Comparison of ENCODE assay signal across 9 cellular contexts in the genomic region with DNA sequence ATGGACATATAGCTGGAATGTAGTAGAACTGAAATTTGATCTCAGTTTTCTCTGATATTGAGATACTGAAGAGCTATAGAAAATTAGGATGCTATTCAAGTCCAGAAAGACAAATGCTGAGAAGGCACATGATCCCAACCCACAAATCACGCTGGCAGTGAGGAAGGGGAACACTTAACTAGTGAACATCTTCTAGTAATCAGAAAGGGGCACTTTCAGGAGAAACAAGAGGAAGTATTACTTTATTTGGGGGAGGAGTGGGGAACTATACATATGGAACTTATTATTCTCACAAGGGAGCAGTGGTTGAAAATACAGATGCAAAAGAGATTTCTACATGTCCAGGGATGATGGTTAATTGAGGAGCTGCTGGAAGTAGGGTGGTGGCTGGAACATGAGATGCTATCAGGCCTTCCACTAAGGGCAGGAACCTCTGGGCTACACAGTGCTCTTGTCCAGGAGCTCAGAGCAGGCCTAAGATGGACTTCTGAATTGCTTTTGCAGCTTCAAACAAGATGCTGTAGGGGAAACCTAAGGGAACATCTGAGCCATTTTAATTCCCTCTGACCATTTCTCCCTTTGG.
"Had no signal": no experiment of that assay in that cellular context is flagged by ENCODE, and none has a peak within 500 bp of the region (broad histone marks: within the 10 kb centered on the region; RNA-seq: fewer than 3 reads in every experiment).

No MANE protein-coding gene starts in this region.

- DNase-seq: activated CD4-positive, alpha-beta T cell treated with anti-CD3 and anti-CD28 coated beads for 1 hour; activated CD4-positive, alpha-beta T cell treated with anti-CD3 and anti-CD28 coated beads, Interleukin-2, amount 50 U/mL, for 48 hours; activated naive CD4-positive, alpha-beta T cell treated with anti-CD3 and anti-CD28 coated beads for 36 hours; foreskin keratinocyte; left cardiac atrium; lower lobe of right lung; midbrain; pancreas; T-helper 9 cell had no signal
